1 cellular context compared by ENCODE assay signal in genomic region chr5:52894451-52894850, GRCh38.
TF ChIP-seq lines count a peak whose summit lies in the region.

No MANE protein-coding gene starts in this region.

TF ChIP-seq in HepG2, 621 proteins besides CTCF, POLR2A, EP300 and RAD21 (continued from another document):
- TF ChIP-seq AKNA (CRISPR knock-in tag; IDR thresholded peaks at IDR 0.05; ENCODE audit: borderline replicate concordance) (no peak), ARID4A (CRISPR knock-in tag; IDR thresholded peaks at IDR 0.05; ENCODE audit: borderline replicate concordance) (no peak), IKZF1 (IDR thresholded peaks at IDR 0.05) (no peak), SETDB1 (CRISPR knock-in tag; IDR thresholded peaks at IDR 0.05; ENCODE audit: borderline replicate concordance) (no peak), NR1H2 (CRISPR knock-in tag; IDR thresholded peaks at IDR 0.05; ENCODE audit: borderline replicate concordance, low read depth) (no peak), AHR (CRISPR knock-in tag; IDR thresholded peaks at IDR 0.05) (no peak), ZNF768 (CRISPR knock-in tag; IDR thresholded peaks at IDR 0.05) (no peak), ATAD3A (CRISPR knock-in tag; IDR thresholded peaks at IDR 0.05) (no peak)
